In genomic region chr6:63598001-63598250, GRCh38 we compare ENCODE assay signal across 8 cellular contexts. TPM values are rescaled to one million over a fixed set of nuclear protein-coding genes. Genes with fewer than 3 reads are reported as not detected.
DNase-seq lines count a peak whose midpoint lies in the region; ATAC-seq and TF ChIP-seq lines count a peak whose summit lies in the region.

No MANE protein-coding gene starts in this region.

- no peaks in the 10 kb centered on the region for H3F3A ChIP-seq in SU-DHL-6 (ENCODE audit: insufficient read depth)

- ATAC-seq in GM18511 (IDR thresholded peaks at IDR 0.05; ENCODE audit: unreplicated experiment) (peak; percentile 25), HG02610 (IDR thresholded peaks at IDR 0.05; ENCODE audit: unreplicated experiment) (peak; percentile 1), GM18868 (IDR thresholded peaks at IDR 0.05; ENCODE audit: unreplicated experiment) (no peak)

- no peaks in the 10 kb centered on the region for H3K79me2 ChIP-seq in SU-DHL-6 (ENCODE audit: insufficient read depth, low read length)

- no peaks in the 10 kb centered on the region for H3K36me3 ChIP-seq in SU-DHL-6 (ENCODE audit: low read length)
- no peaks in the 10 kb centered on the region for H3K36me3 ChIP-seq in cardiac muscle cell

- no peaks in the 10 kb centered on the region for H4K20me1 ChIP-seq in SU-DHL-6 (ENCODE audit: low read depth, low read length)

- no peak overlapping the region for H3K9ac ChIP-seq in SU-DHL-6 (ENCODE audit: low read length)

- TF ChIP-seq CTCF in SU-DHL-6 (IDR thresholded peaks at IDR 0.05; ENCODE audit: insufficient read depth, low read length, poor library complexity, severe bottlenecking), result no peak
- no peak for TF ChIP-seq CTCF in cardiac muscle cell (IDR thresholded peaks at IDR 0.05; ENCODE audit: low read depth, low read length)

- H3K27ac ChIP-seq in SU-DHL-6 (ENCODE audit: low read depth, low read length) (no peak overlapping the region), cardiac muscle cell (no peak overlapping the region)

- H3K27me3 ChIP-seq in SU-DHL-6 (ENCODE audit: low read length) (no peaks in the 10 kb centered on the region), cardiac muscle cell (no peaks in the 10 kb centered on the region)

- peak overlapping the region; percentile 86 for H2AFZ ChIP-seq in SU-DHL-6 (ENCODE audit: low read depth, low read length, severe bottlenecking)

- H3K4me3 ChIP-seq in SU-DHL-6 (ENCODE audit: insufficient read depth, low read length, poor library complexity, severe bottlenecking), result no peak overlapping the region
- peak overlapping the region; percentile 57 for H3K4me3 ChIP-seq in cardiac muscle cell
- peak overlapping the region; percentile 60 for H3K4me3 ChIP-seq in skeletal muscle cell (ENCODE audit: low read depth, low read length)

- H3K4me1 ChIP-seq in cardiac muscle cell (ENCODE audit: low read depth), result peaks cover 3% of the 10 kb centered on the region

- H3K9me3 ChIP-seq in SU-DHL-6 (ENCODE audit: insufficient read depth, low read length) (no peaks in the 10 kb centered on the region), cardiac muscle cell (ENCODE audit: low read depth) (no peaks in the 10 kb centered on the region)

- no peak for DNase-seq in cardiac muscle cell (ENCODE audit: low read depth in 1 of 2, low spot score in 1 of 2)
- no peak for DNase-seq in skeletal muscle cell (ENCODE audit: low read depth)
- DNase-seq in retina, result no peak
- no peak for DNase-seq in middle frontal gyrus (ENCODE audit: extremely low spot score, low spot score)

- H3K9me2 ChIP-seq in SU-DHL-6 (replicated peaks; ENCODE audit: insufficient read depth, low read length), result no peaks in the 10 kb centered on the region

- H3K4me2 ChIP-seq in SU-DHL-6 (ENCODE audit: low read depth, low read length, poor library complexity, severe bottlenecking), result peak overlapping the region; percentile 55

RNA-seq across cellular contexts. Expression of gene PTP4A1, which starts 25.6 kb away (rescaled TPM):
- 11.8 and 18.7 TPM in 2 replicates for total RNA-seq in cardiac muscle cell
- 62.2 and 65.8 TPM in 2 replicates for polyA plus RNA-seq in cardiac muscle cell

RNA-seq across cellular contexts. Expression of gene PHF3, which starts 37.7 kb away (rescaled TPM):
- total RNA-seq in cardiac muscle cell, result 28.8 and 55.8 TPM in 2 replicates
- 13.1 and 27.3 TPM in 2 replicates for polyA plus RNA-seq in cardiac muscle cell
